Comparison of ENCODE assay signal across 11 cellular contexts in genomic region chrX:72130762-72131231, GRCh38. TPM values are rescaled to one million over a fixed set of nuclear protein-coding genes. Genes with fewer than 3 reads are reported as not detected.
DNase-seq lines count a peak whose midpoint lies in the region; ATAC-seq, FAIRE-seq and TF ChIP-seq lines count a peak whose summit lies in the region.
"Had no signal": no experiment of that assay in that cellular context is flagged by ENCODE, and none has a peak within 500 bp of the region (broad histone marks: within the 10 kb centered on the region; RNA-seq: fewer than 3 reads in every experiment).

No MANE protein-coding gene starts in this region.

- TF ChIP-seq CTCF in heart right ventricle (IDR thresholded peaks at IDR 0.05) (no peak), endothelial cell of umbilical vein (IDR thresholded peaks at IDR 0.05; ENCODE audit: extremely low read depth in 1 of 2, insufficient read depth in 1 of 2, low read depth in 1 of 2, low read length in 2 of 2) (no peak), nephron (IDR thresholded peaks at IDR 0.05; ENCODE audit: unreplicated experiment in 3 of 3) (no peak), uterus (IDR thresholded peaks at IDR 0.05) (no peak)

- H3K9me3 ChIP-seq in heart right ventricle (no peaks in the 10 kb centered on the region), endothelial cell of umbilical vein (replicated peaks; ENCODE audit: control insufficient read depth, insufficient read depth, low read length) (no peaks in the 10 kb centered on the region), uterus (no peaks in the 10 kb centered on the region), MG63 (no peaks in the 10 kb centered on the region)

- peak overlapping the region in 5 of 10 donors; percentile 54 to 65 (median 62) for H3K27ac ChIP-seq in heart right ventricle
- H3K27ac ChIP-seq in endothelial cell of umbilical vein (ENCODE audit: insufficient read depth, low read depth, low read length) = no peak overlapping the region
- H3K27ac ChIP-seq in uterus = peak overlapping the region; percentile 78 to 79

- peaks cover 24% of the 10 kb centered on the region for H3K9me3 Mint-ChIP-seq in nephron

- H3K27me3 ChIP-seq in heart right ventricle (peaks cover 0 to 55% (median 0%) of the 10 kb centered on the region in 7 donors), endothelial cell of umbilical vein (ENCODE audit: control insufficient read depth in 2 of 2, insufficient read depth in 2 of 2, low read length in 2 of 2) (no peaks in the 10 kb centered on the region), uterus (no peaks in the 10 kb centered on the region), MG63 (no peaks in the 10 kb centered on the region)

- DNase-seq in heart right ventricle (peak in 1 of 2 donors; percentile 19), Right ventricle myocardium inferior (ENCODE audit: missing footprints) (no peak), endothelial cell of umbilical vein (ENCODE audit: low read depth, low spot score) (no peak), uterus (peak; percentile 36 to 42), MG63 (no peak)
- DNase-seq: activated effector memory CD4-positive, alpha-beta T cell treated with Interleukin-2 at 50 U/mL for 16 hours; NCI-H446 treated with DMSO at 0.1 percent for 48 hours had no signal

- peak overlapping the region; percentile 21 for H3K4me2 ChIP-seq in endothelial cell of umbilical vein (ENCODE audit: insufficient read depth, low read length)

- no peak for TF ChIP-seq POLR2A in endothelial cell of umbilical vein (IDR thresholded peaks at IDR 0.05; ENCODE audit: low read depth, low read length)
- TF ChIP-seq POLR2A in uterus (IDR thresholded peaks at IDR 0.05) = no peak

- H3K36me3 ChIP-seq in heart right ventricle (peaks cover 0 to 7% (median 0%) of the 10 kb centered on the region in 9 donors), endothelial cell of umbilical vein (ENCODE audit: control insufficient read depth in 2 of 2, extremely low read depth in 1 of 2, insufficient read depth in 2 of 2, low read length in 2 of 2) (peaks cover 6 to 11% of the 10 kb centered on the region in 2 experiments), uterus (no peaks in the 10 kb centered on the region), MG63 (no peaks in the 10 kb centered on the region)

- H3K4me3 Mint-ChIP-seq in nephron = peak overlapping the region; percentile 80 to 82 (median 80)

- peaks cover 9% of the 10 kb centered on the region for H3K79me2 ChIP-seq in endothelial cell of umbilical vein (ENCODE audit: control insufficient read depth, insufficient read depth, low read length)

- H3K4me1 Mint-ChIP-seq in nephron = peaks cover 39% of the 10 kb centered on the region

- dilution Hi-C loops in endothelial cell of umbilical vein (cut with MboI; ENCODE audit: extremely low pct_ligation_motif_present, low sequenced_read_pairs) = no loop called here

- CTCF ChIA-PET in endothelial cell of umbilical vein (lab: Charles Lee) = interaction anchor here (0.9 to 1.5 kb wide), 5 partner anchors 109 to 221 kb away, joined by 3 to 4 read pairs (median 3); no protein-coding TSS in a partner anchor

- POLR2A ChIA-PET in endothelial cell of umbilical vein (lab: Charles Lee) = no interaction called here

- no TSS peak for BruUV-seq in endothelial cell of umbilical vein (replicated peaks; lab: Mats Ljungman, UMichigan)

- no peaks in the 10 kb centered on the region for H3K27me3 Mint-ChIP-seq in nephron (ENCODE audit: low read depth)

- FAIRE-seq in endothelial cell of umbilical vein (lab: Jason Lieb, UNC) = peak; percentile 26
- FAIRE-seq: GM12892 had no signal

- no peak overlapping the region for H2AFZ ChIP-seq in endothelial cell of umbilical vein (ENCODE audit: low read depth, low read length)

- H3K27ac Mint-ChIP-seq in nephron = no peak overlapping the region

- H4K20me1 ChIP-seq in endothelial cell of umbilical vein (replicated peaks; ENCODE audit: control insufficient read depth, extremely low read depth, insufficient read depth, low read length) = no peaks in the 10 kb centered on the region

- peaks cover 4 to 40% (median 17%) of the 10 kb centered on the region in 9 donors for H3K4me1 ChIP-seq in heart right ventricle
- peaks cover 29% of the 10 kb centered on the region for H3K4me1 ChIP-seq in endothelial cell of umbilical vein (ENCODE audit: control insufficient read depth, extremely low read depth, insufficient read depth, low read length)
- no peaks in the 10 kb centered on the region for H3K4me1 ChIP-seq in uterus

- ATAC-seq in heart right ventricle (no peak), Right ventricle myocardium inferior (no peak), HG03520 (IDR thresholded peaks at IDR 0.05; ENCODE audit: unreplicated experiment) (no peak), HG03139 (IDR thresholded peaks at IDR 0.05; ENCODE audit: unreplicated experiment) (no peak)

- H3K4me3 ChIP-seq in heart right ventricle (peak overlapping the region in 9 of 10 donors; percentile 36 to 64 (median 54)), endothelial cell of umbilical vein (replicated peaks in 1 of 3; ENCODE audit: insufficient read depth in 1 of 3, low read depth in 1 of 3, low read length in 3 of 3) (peak overlapping the region; percentile 10 to 37 (median 32)), uterus (peak overlapping the region; percentile 39 to 50), MG63 (no peak overlapping the region)

- intact Hi-C loops in heart right ventricle (cut with DNase I) (loop anchor here in 2 of 10 donors (1.0 to 5.0 kb wide), 2 partner anchors 52 to 112 kb away; partner anchors contain the start of gene PIN4 (in 1 of the 2)), Right ventricle myocardium inferior (cut with DNase I) (no loop called here), endothelial cell of umbilical vein (cut with micrococcal nuclease) (no loop called here), uterus (cut with DNase I; ENCODE audit: low total_unique reads) (no loop called here)

- WGBS in heart right ventricle, 2 donors = 26 to 41% methylated on average over 23 to 29 of the region's 29 CpGs

- no peak overlapping the region for H3K9ac ChIP-seq in endothelial cell of umbilical vein (replicated peaks; ENCODE audit: extremely low read depth, insufficient read depth, low read length)

- H3K9me1 ChIP-seq in endothelial cell of umbilical vein (replicated peaks; ENCODE audit: control insufficient read depth, extremely low read depth, insufficient read depth, low read length) = no peaks in the 10 kb centered on the region

- H3K36me3 Mint-ChIP-seq in nephron (ENCODE audit: low read depth) = peaks cover 21% of the 10 kb centered on the region

TF ChIP-seq in endothelial cell of umbilical vein, 7 proteins besides CTCF, POLR2A, EP300 and RAD21:
- TF ChIP-seq JUN (IDR thresholded peaks at IDR 0.05; ENCODE audit: borderline replicate concordance, insufficient read depth, insufficient read length, low read depth) = no peak
- no peak for TF ChIP-seq MAX (IDR thresholded peaks at IDR 0.05; ENCODE audit: insufficient read depth, insufficient read length)
- no peak for TF ChIP-seq EZH2 (IDR thresholded peaks at IDR 0.05; ENCODE audit: borderline replicate concordance, low read depth, low read length, severe bottlenecking)
- TF ChIP-seq FOS (IDR thresholded peaks at IDR 0.05; ENCODE audit: borderline replicate concordance, insufficient read depth, low read length) = no peak
- no peak for TF ChIP-seq MYC (IDR thresholded peaks at IDR 0.05; ENCODE audit: low read depth, low read length)
- TF ChIP-seq POLR2AphosphoS5 (IDR thresholded peaks at IDR 0.05; ENCODE audit: insufficient read depth, low read depth, low read length) = no peak
- TF ChIP-seq GATA2 (IDR thresholded peaks at IDR 0.05; ENCODE audit: insufficient read depth, insufficient read length, low read depth, low read length) = no peak

RNA-seq across cellular contexts. Expression of gene RTL5, which starts 0.9 kb away (rescaled TPM):
- total RNA-seq in heart right ventricle = 1 to 10 TPM; 1.6 to 5.4 (median 2.9) TPM
- polyA plus RNA-seq in heart right ventricle = 1 to 10 TPM; 1.1 to 1.8 TPM
- 2.4 TPM for total RNA-seq in Right ventricle myocardium inferior
- 1.7 and 2.1 TPM in 2 replicates for total RNA-seq in endothelial cell of umbilical vein
- polyA plus RNA-seq in endothelial cell of umbilical vein = 0.99 and 1.0 TPM in 2 replicates
- polyA plus RNA-seq in endothelial cell of umbilical vein (2011; cell fraction: cytosol; rRNA removed) = 1.1 and 1.4 TPM in 2 replicates
- 2.8 and 3.1 TPM in 2 replicates for polyA plus RNA-seq in endothelial cell of umbilical vein (2011; cell fraction: nucleus; rRNA removed)
- polyA plus RNA-seq in endothelial cell of umbilical vein (2012) = 1.9 and 2.1 TPM in 2 replicates
- polyA minus RNA-seq in endothelial cell of umbilical vein = 1.2 and 1.6 TPM in 2 replicates
- not detected for polyA minus RNA-seq in endothelial cell of umbilical vein (2011; cell fraction: cytosol; rRNA and poly(A)+ RNA removed)
- polyA minus RNA-seq in endothelial cell of umbilical vein (2011; cell fraction: nucleus; rRNA and poly(A)+ RNA removed) = 0.87 and 0.91 TPM in 2 replicates
- total RNA-seq in uterus = 10 to 100 TPM in 1 of 4 donors, 1 to 10 TPM in 3; 2.3 to 23.3 (median 6.1) TPM
- total RNA-seq in MG63 (2014; rRNA removed; shearing (Covaris generic); ENCODE audit: low replicate concordance) = 0.03 TPM in 1 of 2 replicates, not detected in the other

RNA-seq across cellular contexts. Expression of gene PIN4, which starts 50.8 kb away (rescaled TPM):
- total RNA-seq in heart right ventricle (10 to 100 TPM in 6 of 10 donors, 1 to 10 TPM in 4; 6.9 to 15.6 (median 10.5) TPM), Right ventricle myocardium inferior (12.0 TPM), endothelial cell of umbilical vein (9.9 and 10.4 TPM in 2 replicates), uterus (10 to 100 TPM in 1 of 4 donors, 1 to 10 TPM in 2, not detected in 1; 1.3 to 15.0 (median 8.2) TPM)
- polyA plus RNA-seq in heart right ventricle (10 to 100 TPM; 17.7 to 52.8 TPM), endothelial cell of umbilical vein (2.1 and 4.5 TPM in 2 replicates)
- polyA plus RNA-seq in endothelial cell of umbilical vein (2011; cell fraction: cytosol; rRNA removed) = 12.4 and 15.1 TPM in 2 replicates
- polyA plus RNA-seq in endothelial cell of umbilical vein (2011; cell fraction: nucleus; rRNA removed) = 5.8 and 6.1 TPM in 2 replicates
- polyA plus RNA-seq in endothelial cell of umbilical vein (2012) = 25.2 and 27.0 TPM in 2 replicates
- polyA minus RNA-seq in endothelial cell of umbilical vein = 1.8 and 2.1 TPM in 2 replicates
- 5.9 TPM for polyA minus RNA-seq in endothelial cell of umbilical vein (2011; cell fraction: cytosol; rRNA and poly(A)+ RNA removed)
- polyA minus RNA-seq in endothelial cell of umbilical vein (2011; cell fraction: nucleus; rRNA and poly(A)+ RNA removed) = 2.8 TPM in 2 replicates
- 1.3 and 2.3 TPM in 2 replicates for total RNA-seq in MG63 (2014; rRNA removed; shearing (Covaris generic); ENCODE audit: low replicate concordance)

Comparison
In these comparisons a context has a peak if more than half of its experiments do, and no peak if none do; other contexts are left out.
1. DNase-seq: peak in uterus (2 of 2); none in Right ventricle myocardium inferior (single experiment), endothelial cell of umbilical vein (single experiment) and MG63 (single experiment).